ENCODE assay signal across 9 cellular contexts in the genomic region with DNA sequence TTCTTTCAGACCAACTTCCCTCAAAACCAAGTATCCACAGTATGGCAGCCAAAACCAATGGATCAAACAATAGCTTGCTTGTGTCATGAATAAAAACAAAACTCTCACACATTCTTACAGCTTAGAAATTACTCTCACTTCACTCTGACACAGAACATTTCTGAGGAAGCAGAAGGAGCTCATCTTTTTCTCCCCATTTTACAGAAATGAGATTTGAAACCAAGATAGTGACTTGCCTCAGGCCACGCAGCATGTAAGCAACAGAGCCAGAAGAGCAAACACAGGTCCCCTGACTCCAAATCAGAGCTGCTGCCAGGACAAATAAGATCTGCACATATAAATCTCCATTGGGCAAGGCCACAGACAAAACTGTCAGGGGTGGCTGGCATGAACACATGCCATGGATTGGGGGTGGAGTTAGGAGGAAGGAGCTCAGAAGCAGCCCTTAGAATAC.
A peak's percentile ranks its signal among the peaks of the same experiment; 100 is the strongest.
DNase-seq lines count a peak whose midpoint lies in the region; ATAC-seq and TF ChIP-seq lines count a peak whose summit lies in the region.
"Had no signal": no experiment of that assay in that cellular context is flagged by ENCODE, and none has a peak within 500 bp of the region (broad histone marks: within the 10 kb centered on the region; RNA-seq: fewer than 3 reads in every experiment).

No MANE protein-coding gene starts in this region.

- no peaks in the 10 kb centered on the region for H3K9me3 ChIP-seq in gastroesophageal sphincter
- H3K9me3 ChIP-seq: A549 had no signal

- no peak overlapping the region for H3K4me3 ChIP-seq in gastroesophageal sphincter
- H3K4me3 ChIP-seq: A549 had no signal

- no peak for TF ChIP-seq EP300 in gastroesophageal sphincter (IDR thresholded peaks at IDR 0.05)

- H3K4me1 ChIP-seq in gastroesophageal sphincter: peaks cover 2 to 37% (median 22%) of the 10 kb centered on the region in 3 donors

- no peaks in the 10 kb centered on the region for H3K36me3 ChIP-seq in gastroesophageal sphincter

- TF ChIP-seq POLR2A in gastroesophageal sphincter (IDR thresholded peaks at IDR 0.05): no peak

- H3K27me3 ChIP-seq in gastroesophageal sphincter: no peaks in the 10 kb centered on the region

- DNase-seq in NCI-H1092 treated with DMSO at 0.1 percent for 48 hours (lab: John Stamatoyannopoulos, UW) (peak; percentile 10), NCI-H1092 (lab: John Stamatoyannopoulos, UW) (no peak), NCI-H2081 (lab: John Stamatoyannopoulos, UW) (peak; percentile 82 to 95), globus pallidus (ENCODE audit: low spot score) (peak; percentile 74), GOT3 (lab: John Stamatoyannopoulos, UW) (no peak), AG08395 (ENCODE audit: low spot score) (no peak)

- WGBS in gastroesophageal sphincter (ENCODE audit: low coverage in 1 of 2), 2 donors: 100% methylated on average over 1 of the region's 1 CpG; no CpG with 5 or more reads in 1 of the 2 donors

- ATAC-seq in GM21619 (IDR thresholded peaks at IDR 0.05; ENCODE audit: unreplicated experiment) (peak; percentile 76), gastroesophageal sphincter (no peak)

- H3K27ac ChIP-seq in gastroesophageal sphincter: peak overlapping the region in 1 of 4 donors; percentile 4
- H3K27ac ChIP-seq: A549 had no signal

- TF ChIP-seq CTCF in gastroesophageal sphincter (IDR thresholded peaks at IDR 0.05): no peak

Comparison
In these comparisons a context has a peak if more than half of its experiments do, and no peak if none do; other contexts are left out.
1. DNase-seq: peak in NCI-H1092 treated with DMSO at 0.1 percent for 48 hours (single experiment), NCI-H2081 (2 of 2) and globus pallidus (single experiment); none in NCI-H1092 (single experiment), GOT3 (single experiment) and AG08395 (single experiment).